8 cellular contexts compared by ENCODE assay signal in the genomic region with DNA sequence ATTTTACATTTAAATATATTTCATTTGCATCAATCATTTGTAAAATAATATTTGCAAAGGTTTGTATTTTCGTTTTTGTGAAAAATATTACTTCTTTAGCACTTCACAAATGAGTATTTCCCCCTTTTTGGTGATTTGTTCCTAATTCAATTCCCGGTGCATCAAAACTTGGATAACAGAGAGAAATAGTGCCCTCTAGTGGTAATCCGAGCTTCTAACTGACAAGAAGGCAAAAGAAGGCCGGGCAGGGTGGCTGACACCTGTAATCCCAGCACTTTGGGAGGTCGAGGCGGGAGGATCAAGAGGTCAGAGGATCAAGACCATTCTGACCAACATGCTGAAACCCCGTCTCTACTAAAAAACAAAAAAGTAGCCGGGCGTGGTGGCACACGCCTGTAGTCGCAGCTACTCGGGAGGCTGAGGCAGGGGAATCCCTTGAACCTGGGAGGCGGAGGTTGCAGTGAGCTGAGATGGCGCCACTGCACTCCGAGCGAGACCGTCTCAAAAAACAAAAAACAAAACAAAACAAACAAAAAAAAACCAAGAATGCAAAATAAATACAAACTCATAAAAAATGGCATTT.
DNase-seq lines count a peak whose midpoint lies in the region; ATAC-seq and TF ChIP-seq lines count a peak whose summit lies in the region.

No MANE protein-coding gene starts in this region.

- peak; percentile 54 for ATAC-seq in GM18909 (IDR thresholded peaks at IDR 0.05; ENCODE audit: poor library complexity, unreplicated experiment)

- POLR2A ChIA-PET in OCI-LY7 (lab: Charles Lee), result interaction anchor here (0.7 kb wide), 1 partner anchor 171 kb away, joined by 3 read pairs; no protein-coding TSS in a partner anchor

- no peaks in the 10 kb centered on the region for H3K4me1 Mint-ChIP-seq in progenitor cell of endocrine pancreas (ENCODE audit: low read depth)

- H3K27ac ChIP-seq in C4-2B (no peak overlapping the region), OCI-LY7 (ENCODE audit: low read depth, low read length, poor library complexity, severe bottlenecking) (no peak overlapping the region), epithelial cell of prostate (no peak overlapping the region)

- TF ChIP-seq EP300 in Ishikawa (IDR thresholded peaks at IDR 0.05; ENCODE audit: borderline replicate concordance), result no peak

- no peak overlapping the region for H3K4me3 Mint-ChIP-seq in progenitor cell of endocrine pancreas (ENCODE audit: low read depth)

- no peaks in the 10 kb centered on the region for H3K27me3 Mint-ChIP-seq in progenitor cell of endocrine pancreas

- BruUV-seq in OCI-LY7 (replicated peaks; lab: Mats Ljungman, UMichigan), result no TSS peak

- no peaks in the 10 kb centered on the region for H3K79me2 ChIP-seq in OCI-LY7 (ENCODE audit: insufficient read depth, low read depth, low read length)

- CTCF ChIA-PET in OCI-LY7 (lab: Charles Lee; ENCODE audit: unreplicated experiment), result no interaction called here

- H3K36me3 ChIP-seq in OCI-LY7 (ENCODE audit: insufficient read depth, low read length), result no peaks in the 10 kb centered on the region

- no peaks in the 10 kb centered on the region for H3K9me3 Mint-ChIP-seq in progenitor cell of endocrine pancreas (ENCODE audit: low read depth)

- TF ChIP-seq CTCF in C4-2B (conservative IDR thresholded peaks at IDR 0.05) (peak; percentile 84), OCI-LY7 (conservative IDR thresholded peaks at IDR 0.05; ENCODE audit: low read length) (peak; percentile 85), progenitor cell of endocrine pancreas (IDR thresholded peaks at IDR 0.05; ENCODE audit: unreplicated experiment) (peak; percentile 79)

- H3K4me1 ChIP-seq in OCI-LY7 (ENCODE audit: insufficient read depth, low read length, poor library complexity, severe bottlenecking), result no peaks in the 10 kb centered on the region

- no peaks in the 10 kb centered on the region for H3K9me3 ChIP-seq in OCI-LY7 (ENCODE audit: low read length)

- H3K4me2 ChIP-seq in OCI-LY7 (ENCODE audit: low read length), result no peak overlapping the region

- no peaks in the 10 kb centered on the region for H3K36me3 Mint-ChIP-seq in progenitor cell of endocrine pancreas (ENCODE audit: insufficient read depth)

- no peak overlapping the region for H3K4me3 ChIP-seq in OCI-LY7 (ENCODE audit: low read depth, low read length, poor library complexity, severe bottlenecking)

- no peak overlapping the region for H2AFZ ChIP-seq in OCI-LY7 (ENCODE audit: low read length)

- H3K9me2 ChIP-seq in OCI-LY7 (ENCODE audit: insufficient read depth, low read length), result no peaks in the 10 kb centered on the region

- peak; percentile 75 for TF ChIP-seq RAD21 in Ishikawa (IDR thresholded peaks at IDR 0.05; ENCODE audit: low read depth)

- DNase-seq in OCI-LY7 (ENCODE audit: low spot score) (peak; percentile 71), epithelial cell of prostate (ENCODE audit: low read depth, low spot score) (peak; percentile 1), progenitor cell of endocrine pancreas (ENCODE audit: low spot score, unreplicated experiment) (no peak), NCI-H187 treated with DMSO at 0.1 percent for 48 hours (lab: John Stamatoyannopoulos, UW) (no peak)
- DNase-seq in activated effector memory CD4-positive, alpha-beta T cell treated with Interleukin-2 at 50 U/mL for 16 hours, result no peak

- intact Hi-C loops in OCI-LY7 (cut with micrococcal nuclease; ENCODE audit: unreplicated experiment), result loop anchor here (5.0 kb wide), 1 partner anchor 853 kb away; no protein-coding TSS in a partner anchor

- H3K27ac Mint-ChIP-seq in progenitor cell of endocrine pancreas, result no peak overlapping the region

- no peaks in the 10 kb centered on the region for H4K20me1 ChIP-seq in OCI-LY7 (ENCODE audit: insufficient read depth, low read length)

TF ChIP-seq in Ishikawa, 13 proteins besides CTCF, POLR2A, EP300 and RAD21:
- TF ChIP-seq, protein P1, sequence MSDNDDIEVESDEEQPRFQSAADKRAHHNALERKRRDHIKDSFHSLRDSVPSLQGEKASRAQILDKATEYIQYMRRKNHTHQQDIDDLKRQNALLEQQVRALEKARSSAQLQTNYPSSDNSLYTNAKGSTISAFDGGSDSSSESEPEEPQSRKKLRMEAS (IDR thresholded peaks at IDR 0.05), result no peak
- TF ChIP-seq, protein P2, sequence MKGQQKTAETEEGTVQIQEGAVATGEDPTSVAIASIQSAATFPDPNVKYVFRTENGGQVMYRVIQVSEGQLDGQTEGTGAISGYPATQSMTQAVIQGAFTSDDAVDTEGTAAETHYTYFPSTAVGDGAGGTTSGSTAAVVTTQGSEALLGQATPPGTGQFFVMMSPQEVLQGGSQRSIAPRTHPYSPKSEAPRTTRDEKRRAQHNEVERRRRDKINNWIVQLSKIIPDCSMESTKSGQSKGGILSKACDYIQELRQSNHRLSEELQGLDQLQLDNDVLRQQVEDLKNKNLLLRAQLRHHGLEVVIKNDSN (IDR thresholded peaks at IDR 0.05), result no peak
- TF ChIP-seq YY1 (IDR thresholded peaks at IDR 0.05; ENCODE audit: low read depth) (no peak), NFIC (IDR thresholded peaks at IDR 0.05) (no peak), FOXM1 (IDR thresholded peaks at IDR 0.05; ENCODE audit: borderline replicate concordance, low read depth) (no peak), ZBTB7A (IDR thresholded peaks at IDR 0.05; ENCODE audit: low read depth) (no peak), TEAD4 (IDR thresholded peaks at IDR 0.05) (no peak), CREB1 (IDR thresholded peaks at IDR 0.05; ENCODE audit: low read depth) (no peak), EGR1 (IDR thresholded peaks at IDR 0.05) (no peak), CEBPB (IDR thresholded peaks at IDR 0.05) (no peak), TCF12 (IDR thresholded peaks at IDR 0.05; ENCODE audit: low read depth) (no peak), TAF1 (IDR thresholded peaks at IDR 0.05; ENCODE audit: low read depth) (no peak)
- TF ChIP-seq, protein P3, sequence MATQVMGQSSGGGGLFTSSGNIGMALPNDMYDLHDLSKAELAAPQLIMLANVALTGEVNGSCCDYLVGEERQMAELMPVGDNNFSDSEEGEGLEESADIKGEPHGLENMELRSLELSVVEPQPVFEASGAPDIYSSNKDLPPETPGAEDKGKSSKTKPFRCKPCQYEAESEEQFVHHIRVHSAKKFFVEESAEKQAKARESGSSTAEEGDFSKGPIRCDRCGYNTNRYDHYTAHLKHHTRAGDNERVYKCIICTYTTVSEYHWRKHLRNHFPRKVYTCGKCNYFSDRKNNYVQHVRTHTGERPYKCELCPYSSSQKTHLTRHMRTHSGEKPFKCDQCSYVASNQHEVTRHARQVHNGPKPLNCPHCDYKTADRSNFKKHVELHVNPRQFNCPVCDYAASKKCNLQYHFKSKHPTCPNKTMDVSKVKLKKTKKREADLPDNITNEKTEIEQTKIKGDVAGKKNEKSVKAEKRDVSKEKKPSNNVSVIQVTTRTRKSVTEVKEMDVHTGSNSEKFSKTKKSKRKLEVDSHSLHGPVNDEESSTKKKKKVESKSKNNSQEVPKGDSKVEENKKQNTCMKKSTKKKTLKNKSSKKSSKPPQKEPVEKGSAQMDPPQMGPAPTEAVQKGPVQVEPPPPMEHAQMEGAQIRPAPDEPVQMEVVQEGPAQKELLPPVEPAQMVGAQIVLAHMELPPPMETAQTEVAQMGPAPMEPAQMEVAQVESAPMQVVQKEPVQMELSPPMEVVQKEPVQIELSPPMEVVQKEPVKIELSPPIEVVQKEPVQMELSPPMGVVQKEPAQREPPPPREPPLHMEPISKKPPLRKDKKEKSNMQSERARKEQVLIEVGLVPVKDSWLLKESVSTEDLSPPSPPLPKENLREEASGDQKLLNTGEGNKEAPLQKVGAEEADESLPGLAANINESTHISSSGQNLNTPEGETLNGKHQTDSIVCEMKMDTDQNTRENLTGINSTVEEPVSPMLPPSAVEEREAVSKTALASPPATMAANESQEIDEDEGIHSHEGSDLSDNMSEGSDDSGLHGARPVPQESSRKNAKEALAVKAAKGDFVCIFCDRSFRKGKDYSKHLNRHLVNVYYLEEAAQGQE (IDR thresholded peaks at IDR 0.05; ENCODE audit: low read depth), result no peak

Comparison
In these comparisons a context has a peak if more than half of its experiments do, and no peak if none do; other contexts are left out.
1. DNase-seq: peak in OCI-LY7 (single experiment) and epithelial cell of prostate (single experiment); none in progenitor cell of endocrine pancreas (single experiment), NCI-H187 treated with DMSO at 0.1 percent for 48 hours (single experiment) and activated effector memory CD4-positive, alpha-beta T cell treated with Interleukin-2 at 50 U/mL for 16 hours (single experiment).
2. Peak in every context shown above with its lines, with median percentiles within 50 percentile points of each other: CTCF ChIP-seq.